ENCODE assay signal across 10 cellular contexts in genomic region chr19:7833225-7834156, GRCh38. TPM values are rescaled to one million over a fixed set of nuclear protein-coding genes. Genes with fewer than 3 reads are reported as not detected.
A peak's percentile ranks its signal among the peaks of the same experiment; 100 is the strongest.
DNase-seq lines count a peak whose midpoint lies in the region; ATAC-seq and TF ChIP-seq lines count a peak whose summit lies in the region.
"Had no signal": no experiment of that assay in that cellular context is flagged by ENCODE, and none has a peak within 500 bp of the region (broad histone marks: within the 10 kb centered on the region; RNA-seq: fewer than 3 reads in every experiment).

No MANE protein-coding gene starts in this region.

- intact Hi-C loops in lower lobe of right lung (cut with DNase I): no loop called here

- H3K4me3 Mint-ChIP-seq in T-helper 2 cell treated with Interferon-gamma antibody and Interleukin-4, amounts not matched to agents 5 μg/mL and 100 μg/mL, for 36 hours: no peak overlapping the region

- peaks cover 30% of the 10 kb centered on the region for H3K4me1 ChIP-seq in lower lobe of right lung

- H3K36me3 Mint-ChIP-seq in T-helper 2 cell treated with Interferon-gamma antibody and Interleukin-4, amounts not matched to agents 5 μg/mL and 100 μg/mL, for 36 hours (ENCODE audit: low read depth): no peaks in the 10 kb centered on the region

- no peaks in the 10 kb centered on the region for H3K9me3 ChIP-seq in lower lobe of right lung

- H3K4me1 Mint-ChIP-seq in T-helper 2 cell treated with Interferon-gamma antibody and Interleukin-4, amounts not matched to agents 5 μg/mL and 100 μg/mL, for 36 hours (ENCODE audit: low read depth): peaks cover 18% of the 10 kb centered on the region

- no peaks in the 10 kb centered on the region for H3K36me3 ChIP-seq in lower lobe of right lung

- H3K4me3 ChIP-seq in LNCaP clone FGC (ENCODE audit: low read depth, low read length): no peak overlapping the region
- H3K4me3 ChIP-seq in lower lobe of right lung: peak overlapping the region; percentile 11

- H3K27me3 ChIP-seq in lower lobe of right lung (ENCODE audit: low read depth): no peaks in the 10 kb centered on the region

- H3K27me3 Mint-ChIP-seq in T-helper 2 cell treated with Interferon-gamma antibody and Interleukin-4, amounts not matched to agents 5 μg/mL and 100 μg/mL, for 36 hours (ENCODE audit: low read depth): peaks cover 4% of the 10 kb centered on the region

- no peaks in the 10 kb centered on the region for H3K9me3 Mint-ChIP-seq in T-helper 2 cell treated with Interferon-gamma antibody and Interleukin-4, amounts not matched to agents 5 μg/mL and 100 μg/mL, for 36 hours

- H3K27ac Mint-ChIP-seq in T-helper 2 cell treated with Interferon-gamma antibody and Interleukin-4, amounts not matched to agents 5 μg/mL and 100 μg/mL, for 36 hours: no peak overlapping the region

- peak; percentile 69 for DNase-seq in A172 (ENCODE audit: low spot score)
- peak; percentile 72 for DNase-seq in LNCaP clone FGC (ENCODE audit: low read depth)
- peak; percentile 57 for DNase-seq in cerebellar cortex (ENCODE audit: low spot score)
- peak; percentile 92 for DNase-seq in lower lobe of right lung
- DNase-seq in T-helper 2 cell treated with Interferon-gamma antibody and Interleukin-4, amounts not matched to agents 5 μg/mL and 100 μg/mL, for 36 hours (ENCODE audit: low spot score): no peak
- no peak for DNase-seq in NCI-H82 (lab: John Stamatoyannopoulos, UW)
- DNase-seq in putamen (ENCODE audit: low spot score): no peak
- DNase-seq in NK-92 (lab: John Stamatoyannopoulos, UW; ENCODE audit: unreplicated experiment): no peak
- DNase-seq: NCI-H524 treated with DMSO at 0.1 percent for 48 hours had no signal

- peak; percentile 39 to 51 for ATAC-seq in lower lobe of right lung

- TF ChIP-seq CTCF in LNCaP clone FGC (IDR thresholded peaks at IDR 0.05; ENCODE audit: control insufficient read depth, extremely low read depth, insufficient read depth) (no peak), lower lobe of right lung (IDR thresholded peaks at IDR 0.05) (no peak)

- peak overlapping the region; percentile 58 for H3K27ac ChIP-seq in lower lobe of right lung

RNA-seq across cellular contexts. Expression of gene EVI5L, which starts 3.5 kb away (rescaled TPM):
- total RNA-seq in A172 (2014; rRNA removed; shearing (Covaris generic)): 20.2 and 21.1 TPM in 2 replicates
- total RNA-seq in lower lobe of right lung: 11.7 TPM

RNA-seq across cellular contexts. Expression of gene PRR36, which starts 40.7 kb away (rescaled TPM):
- 1.0 and 1.2 TPM in 2 replicates for total RNA-seq in A172 (2014; rRNA removed; shearing (Covaris generic))
- total RNA-seq in lower lobe of right lung: 2.5 TPM
- total RNA-seq: myocyte had no signal

RNA-seq across cellular contexts. Expression of gene LRRC8E, which starts 54.8 kb away (rescaled TPM):
- total RNA-seq in A172 (2014; rRNA removed; shearing (Covaris generic)): 30.8 and 33.7 TPM in 2 replicates
- total RNA-seq in lower lobe of right lung: 6.6 TPM

Comparison
In these comparisons a context has a peak if more than half of its experiments do, and no peak if none do; other contexts are left out.
1. DNase-seq: peak in A172 (single experiment), LNCaP clone FGC (single experiment), cerebellar cortex (single experiment) and lower lobe of right lung (single experiment); none in T-helper 2 cell treated with Interferon-gamma antibody and Interleukin-4, amounts not matched to agents 5 μg/mL and 100 μg/mL, for 36 hours (single experiment), NCI-H82 (single experiment), putamen (single experiment) and NK-92 (single experiment).